In genomic region chr9:102273952-102274351, GRCh38 we compare ENCODE assay signal across 10 cellular contexts.
"Had no signal": no experiment of that assay in that cellular context is flagged by ENCODE, and none has a peak within 500 bp of the region (broad histone marks: within the 10 kb centered on the region; RNA-seq: fewer than 3 reads in every experiment).

No MANE protein-coding gene starts in this region.

- H3K4me3 Mint-ChIP-seq: activated CD8-positive, alpha-beta T cell treated with anti-CD3 and anti-CD28 coated beads, Interleukin-2, amount 10 ng/mL, durations not matched to agents 7 days and 5 days; activated naive CD4-positive, alpha-beta T cell treated with anti-CD3 and anti-CD28 coated beads, Interleukin-2, amount 10 ng/mL, durations not matched to agents 7 days and 5 days; effector memory CD8-positive, alpha-beta T cell; nephron progenitor cell had no signal

- H3K9me3 ChIP-seq: upper lobe of left lung had no signal

- DNase-seq: activated CD8-positive, alpha-beta T cell treated with anti-CD3 and anti-CD28 coated beads, Interleukin-2, amount 10 ng/mL, durations not matched to agents 7 days and 5 days; activated naive CD4-positive, alpha-beta T cell treated with anti-CD3 and anti-CD28 coated beads, Interleukin-2, amount 10 ng/mL, durations not matched to agents 7 days and 5 days; effector memory CD8-positive, alpha-beta T cell; left ventricle myocardium inferior; mesenchymal stem cell; nephron progenitor cell; stimulated activated CD4-positive, alpha-beta T cell treated with anti-CD3 and anti-CD28 coated beads, Interleukin-2, amount 100 ng/mL, for 48 hours; stimulated activated naive CD4-positive, alpha-beta T cell treated with Interleukin-2 at 50 U/mL for 16 hours; upper lobe of left lung had no signal

- H3K27ac ChIP-seq: left ventricle myocardium inferior, upper lobe of left lung, VCaP had no signal

- H3K36me3 Mint-ChIP-seq: activated naive CD4-positive, alpha-beta T cell treated with anti-CD3 and anti-CD28 coated beads, Interleukin-2, amount 10 ng/mL, durations not matched to agents 7 days and 5 days had no signal

- H3K27me3 Mint-ChIP-seq: activated naive CD4-positive, alpha-beta T cell treated with anti-CD3 and anti-CD28 coated beads, Interleukin-2, amount 10 ng/mL, durations not matched to agents 7 days and 5 days; effector memory CD8-positive, alpha-beta T cell had no signal

- H3K4me3 ChIP-seq: left ventricle myocardium inferior, upper lobe of left lung had no signal

- H3K27me3 ChIP-seq: upper lobe of left lung had no signal

- ATAC-seq: activated CD8-positive, alpha-beta T cell treated with anti-CD3 and anti-CD28 coated beads, Interleukin-2, amount 10 ng/mL, durations not matched to agents 7 days and 5 days; effector memory CD8-positive, alpha-beta T cell had no signal

- H3K36me3 ChIP-seq: left ventricle myocardium inferior, upper lobe of left lung had no signal

- H3K4me1 Mint-ChIP-seq: activated naive CD4-positive, alpha-beta T cell treated with anti-CD3 and anti-CD28 coated beads, Interleukin-2, amount 10 ng/mL, durations not matched to agents 7 days and 5 days; nephron progenitor cell had no signal

- H3K4me1 ChIP-seq: left ventricle myocardium inferior, upper lobe of left lung had no signal

- H3K27ac Mint-ChIP-seq: activated CD8-positive, alpha-beta T cell treated with anti-CD3 and anti-CD28 coated beads, Interleukin-2, amount 10 ng/mL, durations not matched to agents 7 days and 5 days; activated naive CD4-positive, alpha-beta T cell treated with anti-CD3 and anti-CD28 coated beads, Interleukin-2, amount 10 ng/mL, durations not matched to agents 7 days and 5 days; effector memory CD8-positive, alpha-beta T cell; nephron progenitor cell had no signal
